ENCODE assay signal across 29 cellular contexts in genomic region chr1:222918746-222919477, GRCh38.
A peak's percentile ranks its signal among the peaks of the same experiment; 100 is the strongest.
DNase-seq lines count a peak whose midpoint lies in the region; ATAC-seq, FAIRE-seq and TF ChIP-seq lines count a peak whose summit lies in the region.
"Had no signal": no experiment of that assay in that cellular context is flagged by ENCODE, and none has a peak within 500 bp of the region (broad histone marks: within the 10 kb centered on the region; RNA-seq: fewer than 3 reads in every experiment).

No MANE protein-coding gene starts in this region.

- H3K4me2 ChIP-seq in IMR-90 (ENCODE audit: low read depth, low read length) (peak overlapping the region; percentile 71), keratinocyte (ENCODE audit: control insufficient read depth, extremely low read depth, insufficient read depth, low read depth, low read length) (peak overlapping the region; percentile 66)

- no peak overlapping the region for H3K18ac ChIP-seq in IMR-90 (ENCODE audit: low read depth, low read length)

- H2BK5ac ChIP-seq in IMR-90 (ENCODE audit: low read depth, low read length, poor library complexity, severe bottlenecking), result no peak overlapping the region

- no peak for TF ChIP-seq POLR2A in IMR-90 (IDR thresholded peaks at IDR 0.05; ENCODE audit: low read depth, low read length)

- BruUV-seq in IMR-90 (replicated peaks; lab: Mats Ljungman, UMichigan), result no TSS peak

- TF ChIP-seq RAD21 in IMR-90 (IDR thresholded peaks at IDR 0.05; ENCODE audit: low read length), result no peak

- POLR2A ChIA-PET in IMR-90 (lab: Charles Lee; ENCODE audit: unreplicated experiment), result no interaction called here

- in situ Hi-C loops in IMR-90 (cut with MboI; ENCODE audit: low sequenced_read_pairs), result no loop called here

- no peak overlapping the region for H2BK120ac ChIP-seq in IMR-90 (ENCODE audit: low read depth, low read length)

- no peaks in the 10 kb centered on the region for H3K79me2 ChIP-seq in keratinocyte (ENCODE audit: control insufficient read depth, insufficient read depth, low read length)

- H3K56ac ChIP-seq in IMR-90 (ENCODE audit: extremely low read depth, insufficient read depth, low read length), result no peak overlapping the region

- peak; percentile 84 for FAIRE-seq in keratinocyte (lab: Jason Lieb, UNC)
- FAIRE-seq: RCC 7860 had no signal

- no peaks in the 10 kb centered on the region for H4K20me1 ChIP-seq in IMR-90 (ENCODE audit: insufficient read depth, low read length)
- H4K20me1 ChIP-seq in keratinocyte (ENCODE audit: control insufficient read depth, extremely low read depth, insufficient read depth, low read length), result no peaks in the 10 kb centered on the region

- no peaks in the 10 kb centered on the region for H3K36me3 ChIP-seq in IMR-90 (ENCODE audit: control insufficient read depth, insufficient read depth, low read length)
- no peaks in the 10 kb centered on the region for H3K36me3 ChIP-seq in keratinocyte (ENCODE audit: control insufficient read depth in 2 of 2, extremely low read depth in 1 of 2, insufficient read depth in 2 of 2, low read length in 2 of 2)
- H3K36me3 ChIP-seq: breast epithelium, colonic mucosa, MG63, prostate gland, SJSA1, upper lobe of left lung had no signal

- ATAC-seq in IMR-90 (ENCODE audit: low read depth), result no peak; the same call in 1 of the 2 replicates
- ATAC-seq in HG03159 (IDR thresholded peaks at IDR 0.05; ENCODE audit: unreplicated experiment), result no peak
- no peak for ATAC-seq in activated T-helper 17 cell treated with anti-CD3 and anti-CD28 coated beads, Interleukin-2, amount 50 U/mL, for 72 hours (replicated peaks)
- ATAC-seq: activated T-cell treated with anti-CD3 and anti-CD28 coated beads, Interleukin-2, amount 50 U/mL, for 4 hours; left cardiac atrium had no signal

- H3K9ac ChIP-seq in IMR-90 (ENCODE audit: low read depth, low read length), result no peak overlapping the region; the same call in 1 of the 2 replicates
- peak overlapping the region; percentile 59 for H3K9ac ChIP-seq in keratinocyte (ENCODE audit: control insufficient read depth, extremely low read depth, insufficient read depth, low read length)

- DNase-seq in AG09319 (ENCODE audit: extremely low read depth, low read depth) (peak; percentile 27), IMR-90 (no peak), choroid plexus epithelial cell (ENCODE audit: low read depth) (peak; percentile 32), keratinocyte (ENCODE audit: low read depth, low spot score) (peak; percentile 40), SKM-1 treated with dmso at 0.1 percent for 144 hours (lab: John Stamatoyannopoulos, UW; ENCODE audit: unreplicated experiment) (no peak), LoVo (ENCODE audit: low spot score) (no peak)
- DNase-seq: activated CD4-positive, alpha-beta T cell treated with anti-CD3 and anti-CD28 coated beads, Interleukin-2, amount 10 ng/mL, durations not matched to agents 24 days and 14 days; activated naive CD4-positive, alpha-beta T cell; activated T-cell treated with anti-CD3 and anti-CD28 coated beads, Interleukin-2, amount 50 U/mL, for 4 hours; colonic mucosa; endodermal cell; H9; head of caudate nucleus; left cardiac atrium; MG63; NCI-H1417; NCI-H510A treated with DMSO at 0.1 percent for 48 hours; upper lobe of left lung had no signal

- H3K4me1 ChIP-seq in IMR-90 (ENCODE audit: control insufficient read depth, insufficient read depth, low read length) (peaks cover 5% of the 10 kb centered on the region), keratinocyte (ENCODE audit: control insufficient read depth, extremely low read depth, insufficient read depth, low read length) (peaks cover 14% of the 10 kb centered on the region)
- H3K4me1 ChIP-seq: breast epithelium, colonic mucosa, prostate gland, SJSA1 had no signal

- no peaks in the 10 kb centered on the region; the same call in 1 of the 2 replicates for H3K9me1 ChIP-seq in IMR-90 (ENCODE audit: insufficient read depth, low read length)
- H3K9me1 ChIP-seq in keratinocyte (ENCODE audit: control insufficient read depth, extremely low read depth, insufficient read depth, low read length), result no peaks in the 10 kb centered on the region

- 100% methylated on average over 2 of the region's 14 CpGs; no CpG with 5 or more reads in 1 of the 2 experiments for WGBS in IMR-90 (ENCODE audit: extremely low coverage in 2 of 2, insufficient read length in 1 of 2), 2 experiments

- H2BK20ac ChIP-seq in IMR-90 (ENCODE audit: low read depth, low read length), result no peak overlapping the region

- H2AK9ac ChIP-seq in IMR-90 (replicated peaks; ENCODE audit: low read depth, low read length, poor library complexity), result no peak overlapping the region

- no peak overlapping the region for H3K4ac ChIP-seq in IMR-90 (ENCODE audit: low read depth, low read length)

- CTCF ChIA-PET in IMR-90 (lab: Yijun Ruan, JAX), result no interaction called here

- peaks cover 6% of the 10 kb centered on the region for H3K9me3 ChIP-seq in IMR-90 (ENCODE audit: control insufficient read depth, insufficient read depth, low read length)
- H3K9me3 ChIP-seq in keratinocyte (ENCODE audit: control insufficient read depth, low read depth, low read length), result peaks cover 4% of the 10 kb centered on the region
- H3K9me3 ChIP-seq: colonic mucosa, prostate gland, SJSA1 had no signal

- H4K91ac ChIP-seq in IMR-90 (ENCODE audit: insufficient read depth, low read depth, low read length), result no peak overlapping the region

- H4K8ac ChIP-seq in IMR-90 (ENCODE audit: low read depth in 2 of 2, low read length in 2 of 2), result no peak overlapping the region

- no peak overlapping the region for H2BK15ac ChIP-seq in IMR-90 (ENCODE audit: low read depth, low read length)

- no peaks in the 10 kb centered on the region for H3K4me1 Mint-ChIP-seq in activated T-helper 17 cell treated with anti-CD3 and anti-CD28 coated beads, Interleukin-2, amount 50 U/mL, for 72 hours
- H3K4me1 Mint-ChIP-seq: activated CD4-positive, alpha-beta T cell treated with anti-CD3 and anti-CD28 coated beads, Interleukin-2, amount 10 ng/mL, durations not matched to agents 24 days and 14 days; B cell; endodermal cell; H9; IgD-negative memory B cell; memory B cell had no signal

- no peak overlapping the region for H3K27ac Mint-ChIP-seq in activated T-helper 17 cell treated with anti-CD3 and anti-CD28 coated beads, Interleukin-2, amount 50 U/mL, for 72 hours
- H3K27ac Mint-ChIP-seq: activated CD4-positive, alpha-beta T cell treated with anti-CD3 and anti-CD28 coated beads, Interleukin-2, amount 10 ng/mL, durations not matched to agents 24 days and 14 days; B cell; endodermal cell; H9; IgD-negative memory B cell; memory B cell; T-helper 2 cell treated with Interferon-gamma antibody and Interleukin-4, amounts not matched to agents 5 μg/mL and 100 μg/mL, for 36 hours had no signal

- TF ChIP-seq CTCF in AG09319 (IDR thresholded peaks at IDR 0.05; ENCODE audit: low read depth, low read length), result no peak
- TF ChIP-seq CTCF in IMR-90 (conservative IDR thresholded peaks at IDR 0.05; ENCODE audit: low read depth, low read length), result no peak
- no peak for TF ChIP-seq CTCF in choroid plexus epithelial cell (conservative IDR thresholded peaks at IDR 0.05; ENCODE audit: low read depth, low read length)
- TF ChIP-seq CTCF in keratinocyte (optimal IDR thresholded peaks at IDR 0.05 in 1 of 3, IDR thresholded peaks at IDR 0.05 in 1 of 3, conservative IDR thresholded peaks at IDR 0.05 in 1 of 3; ENCODE audit: extremely low read depth in 1 of 3, insufficient read depth in 2 of 3, low read length in 3 of 3), result no peak

- intact Hi-C loops in IMR-90 (cut with micrococcal nuclease), result loop anchor here (10.0 kb wide), 1 partner anchor 156 kb away; no protein-coding TSS in a partner anchor

- no peak overlapping the region for H2AK5ac ChIP-seq in IMR-90 (ENCODE audit: low read depth, low read length)

- no peak overlapping the region for H3K4me3 Mint-ChIP-seq in activated T-helper 17 cell treated with anti-CD3 and anti-CD28 coated beads, Interleukin-2, amount 50 U/mL, for 72 hours
- H3K4me3 Mint-ChIP-seq: activated CD4-positive, alpha-beta T cell treated with anti-CD3 and anti-CD28 coated beads, Interleukin-2, amount 10 ng/mL, durations not matched to agents 24 days and 14 days; activated T-cell treated with anti-CD3 and anti-CD28 coated beads, Interleukin-2, amount 50 U/mL, for 4 hours; B cell; endodermal cell; H9; IgD-negative memory B cell; memory B cell; T-helper 2 cell treated with Interferon-gamma antibody and Interleukin-4, amounts not matched to agents 5 μg/mL and 100 μg/mL, for 36 hours had no signal

- H3K23ac ChIP-seq in IMR-90 (ENCODE audit: low read depth, low read length), result no peak overlapping the region

- H3K9me3 Mint-ChIP-seq in activated T-helper 17 cell treated with anti-CD3 and anti-CD28 coated beads, Interleukin-2, amount 50 U/mL, for 72 hours, result peaks cover 10% of the 10 kb centered on the region

- dilution Hi-C loops in IMR-90 (cut with HindIII; ENCODE audit: low sequenced_read_pairs, unreplicated experiment), result no loop called here
- dilution Hi-C loops in keratinocyte (cut with MboI; ENCODE audit: extremely low pct_ligation_motif_present, low sequenced_read_pairs), result no loop called here

- H2AFZ ChIP-seq in IMR-90 (replicated peaks; ENCODE audit: low read length, poor library complexity), result no peak overlapping the region
- H2AFZ ChIP-seq in keratinocyte (ENCODE audit: control insufficient read depth, low read length), result peak overlapping the region; percentile 88

- no peaks in the 10 kb centered on the region for H3K27me3 ChIP-seq in IMR-90 (ENCODE audit: control insufficient read depth, insufficient read depth, low read length)
- no peaks in the 10 kb centered on the region for H3K27me3 ChIP-seq in keratinocyte (ENCODE audit: control insufficient read depth, extremely low read depth, insufficient read depth, low read length)
- H3K27me3 ChIP-seq: breast epithelium, colonic mucosa, MG63, SJSA1, upper lobe of left lung had no signal

- H3K36me3 Mint-ChIP-seq in activated T-helper 17 cell treated with anti-CD3 and anti-CD28 coated beads, Interleukin-2, amount 50 U/mL, for 72 hours (ENCODE audit: low read depth), result no peaks in the 10 kb centered on the region

- no peak overlapping the region; the same call in 1 of the 2 replicates for H3K27ac ChIP-seq in IMR-90 (ENCODE audit: insufficient read depth, low read length)
- peak overlapping the region; percentile 53 for H3K27ac ChIP-seq in keratinocyte (ENCODE audit: control insufficient read depth, insufficient read depth, low read length)
- H3K27ac ChIP-seq: breast epithelium, colonic mucosa, prostate gland, SJSA1, upper lobe of left lung, VCaP had no signal

- no peaks in the 10 kb centered on the region for H3K79me1 ChIP-seq in IMR-90 (ENCODE audit: low read depth in 1 of 2, low read length in 2 of 2)

- H4K5ac ChIP-seq in IMR-90 (ENCODE audit: low read depth, low read length), result no peak overlapping the region

- no peak overlapping the region; the same call in 1 of the 2 replicates for H3K14ac ChIP-seq in IMR-90 (replicated peaks; ENCODE audit: low read depth, low read length)

- no peaks in the 10 kb centered on the region for H3K27me3 Mint-ChIP-seq in activated T-helper 17 cell treated with anti-CD3 and anti-CD28 coated beads, Interleukin-2, amount 50 U/mL, for 72 hours
- H3K27me3 Mint-ChIP-seq: activated CD4-positive, alpha-beta T cell treated with anti-CD3 and anti-CD28 coated beads, Interleukin-2, amount 10 ng/mL, durations not matched to agents 24 days and 14 days; B cell; IgD-negative memory B cell; memory B cell had no signal

- H3K4me3 ChIP-seq in IMR-90 (ENCODE audit: insufficient read depth, low read depth, low read length) (no peak overlapping the region), choroid plexus epithelial cell (ENCODE audit: low read depth, low read length) (no peak overlapping the region), keratinocyte (ENCODE audit: control insufficient read depth in 2 of 3, extremely low read depth in 1 of 3, insufficient read depth in 2 of 3, low read depth in 1 of 3, low read length in 3 of 3) (peak overlapping the region in 2 of 3 experiments; percentile 39 to 47)
- H3K4me3 ChIP-seq: breast epithelium, colonic mucosa, MG63, prostate gland, SJSA1, upper lobe of left lung had no signal

Comparison
In these comparisons a context has a peak if more than half of its experiments do, and no peak if none do; other contexts are left out.
1. DNase-seq: peak in AG09319 (single experiment), choroid plexus epithelial cell (single experiment) and keratinocyte (single experiment); none in IMR-90 (single experiment), SKM-1 treated with dmso at 0.1 percent for 144 hours (single experiment) and LoVo (single experiment).
2. H3K4me3 ChIP-seq: peak in keratinocyte (2 of 3); none in IMR-90 (single experiment) and choroid plexus epithelial cell (single experiment).